In genomic region chr14:89117017-89117416, GRCh38 we compare ENCODE assay signal across 1 cellular context.
TF ChIP-seq lines count a peak whose summit lies in the region.

No MANE protein-coding gene starts in this region.

TF ChIP-seq in GM23338, 12 proteins besides CTCF, POLR2A, EP300 and RAD21:
- TF ChIP-seq, protein P1, sequence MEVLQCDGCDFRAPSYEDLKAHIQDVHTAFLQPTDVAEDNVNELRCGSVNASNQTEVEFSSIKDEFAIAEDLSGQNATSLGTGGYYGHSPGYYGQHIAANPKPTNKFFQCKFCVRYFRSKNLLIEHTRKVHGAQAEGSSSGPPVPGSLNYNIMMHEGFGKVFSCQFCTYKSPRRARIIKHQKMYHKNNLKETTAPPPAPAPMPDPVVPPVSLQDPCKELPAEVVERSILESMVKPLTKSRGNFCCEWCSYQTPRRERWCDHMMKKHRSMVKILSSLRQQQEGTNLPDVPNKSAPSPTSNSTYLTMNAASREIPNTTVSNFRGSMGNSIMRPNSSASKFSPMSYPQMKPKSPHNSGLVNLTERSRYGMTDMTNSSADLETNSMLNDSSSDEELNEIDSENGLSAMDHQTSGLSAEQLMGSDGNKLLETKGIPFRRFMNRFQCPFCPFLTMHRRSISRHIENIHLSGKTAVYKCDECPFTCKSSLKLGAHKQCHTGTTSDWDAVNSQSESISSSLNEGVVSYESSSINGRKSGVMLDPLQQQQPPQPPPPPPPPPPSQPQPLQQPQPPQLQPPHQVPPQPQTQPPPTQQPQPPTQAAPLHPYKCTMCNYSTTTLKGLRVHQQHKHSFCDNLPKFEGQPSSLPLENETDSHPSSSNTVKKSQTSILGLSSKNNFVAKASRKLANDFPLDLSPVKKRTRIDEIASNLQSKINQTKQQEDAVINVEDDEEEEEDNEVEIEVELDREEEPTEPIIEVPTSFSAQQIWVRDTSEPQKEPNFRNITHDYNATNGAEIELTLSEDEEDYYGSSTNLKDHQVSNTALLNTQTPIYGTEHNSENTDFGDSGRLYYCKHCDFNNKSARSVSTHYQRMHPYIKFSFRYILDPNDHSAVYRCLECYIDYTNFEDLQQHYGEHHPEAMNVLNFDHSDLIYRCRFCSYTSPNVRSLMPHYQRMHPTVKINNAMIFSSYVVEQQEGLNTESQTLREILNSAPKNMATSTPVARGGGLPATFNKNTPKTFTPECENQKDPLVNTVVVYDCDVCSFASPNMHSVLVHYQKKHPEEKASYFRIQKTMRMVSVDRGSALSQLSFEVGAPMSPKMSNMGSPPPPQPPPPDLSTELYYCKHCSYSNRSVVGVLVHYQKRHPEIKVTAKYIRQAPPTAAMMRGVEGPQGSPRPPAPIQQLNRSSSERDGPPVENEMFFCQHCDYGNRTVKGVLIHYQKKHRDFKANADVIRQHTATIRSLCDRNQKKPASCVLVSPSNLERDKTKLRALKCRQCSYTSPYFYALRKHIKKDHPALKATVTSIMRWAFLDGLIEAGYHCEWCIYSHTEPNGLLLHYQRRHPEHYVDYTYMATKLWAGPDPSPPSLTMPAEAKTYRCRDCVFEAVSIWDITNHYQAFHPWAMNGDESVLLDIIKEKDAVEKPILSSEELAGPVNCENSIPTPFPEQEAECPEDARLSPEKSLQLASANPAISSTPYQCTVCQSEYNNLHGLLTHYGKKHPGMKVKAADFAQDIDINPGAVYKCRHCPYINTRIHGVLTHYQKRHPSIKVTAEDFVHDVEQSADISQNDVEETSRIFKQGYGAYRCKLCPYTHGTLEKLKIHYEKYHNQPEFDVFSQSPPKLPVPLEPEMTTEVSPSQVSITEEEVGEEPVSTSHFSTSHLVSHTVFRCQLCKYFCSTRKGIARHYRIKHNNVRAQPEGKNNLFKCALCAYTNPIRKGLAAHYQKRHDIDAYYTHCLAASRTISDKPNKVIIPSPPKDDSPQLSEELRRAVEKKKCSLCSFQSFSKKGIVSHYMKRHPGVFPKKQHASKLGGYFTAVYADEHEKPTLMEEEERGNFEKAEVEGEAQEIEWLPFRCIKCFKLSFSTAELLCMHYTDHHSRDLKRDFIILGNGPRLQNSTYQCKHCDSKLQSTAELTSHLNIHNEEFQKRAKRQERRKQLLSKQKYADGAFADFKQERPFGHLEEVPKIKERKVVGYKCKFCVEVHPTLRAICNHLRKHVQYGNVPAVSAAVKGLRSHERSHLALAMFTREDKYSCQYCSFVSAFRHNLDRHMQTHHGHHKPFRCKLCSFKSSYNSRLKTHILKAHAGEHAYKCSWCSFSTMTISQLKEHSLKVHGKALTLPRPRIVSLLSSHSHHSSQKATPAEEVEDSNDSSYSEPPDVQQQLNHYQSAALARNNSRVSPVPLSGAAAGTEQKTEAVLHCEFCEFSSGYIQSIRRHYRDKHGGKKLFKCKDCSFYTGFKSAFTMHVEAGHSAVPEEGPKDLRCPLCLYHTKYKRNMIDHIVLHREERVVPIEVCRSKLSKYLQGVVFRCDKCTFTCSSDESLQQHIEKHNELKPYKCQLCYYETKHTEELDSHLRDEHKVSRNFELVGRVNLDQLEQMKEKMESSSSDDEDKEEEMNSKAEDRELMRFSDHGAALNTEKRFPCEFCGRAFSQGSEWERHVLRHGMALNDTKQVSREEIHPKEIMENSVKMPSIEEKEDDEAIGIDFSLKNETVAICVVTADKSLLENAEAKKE (CRISPR knock-in tag; IDR thresholded peaks at IDR 0.05) = no peak
- TF ChIP-seq STAT1 (IDR thresholded peaks at IDR 0.05; ENCODE audit: unreplicated experiment) (no peak), JUNB (IDR thresholded peaks at IDR 0.05; ENCODE audit: unreplicated experiment) (no peak), NANOG (IDR thresholded peaks at IDR 0.05; ENCODE audit: borderline replicate concordance) (no peak), POLR2AphosphoS5 (IDR thresholded peaks at IDR 0.05; ENCODE audit: low read depth) (no peak), EZH2 (IDR thresholded peaks at IDR 0.05; ENCODE audit: low read depth, unreplicated experiment) (no peak), EZH2phosphoT487 (IDR thresholded peaks at IDR 0.05; ENCODE audit: unreplicated experiment) (no peak), CREB1 (CRISPR knock-in tag; IDR thresholded peaks at IDR 0.05; ENCODE audit: low read depth) (no peak), ZNF114 (CRISPR knock-in tag; IDR thresholded peaks at IDR 0.05) (no peak), ZNF331 (CRISPR knock-in tag; IDR thresholded peaks at IDR 0.05; ENCODE audit: low read depth) (no peak)
- TF ChIP-seq, protein P2, sequence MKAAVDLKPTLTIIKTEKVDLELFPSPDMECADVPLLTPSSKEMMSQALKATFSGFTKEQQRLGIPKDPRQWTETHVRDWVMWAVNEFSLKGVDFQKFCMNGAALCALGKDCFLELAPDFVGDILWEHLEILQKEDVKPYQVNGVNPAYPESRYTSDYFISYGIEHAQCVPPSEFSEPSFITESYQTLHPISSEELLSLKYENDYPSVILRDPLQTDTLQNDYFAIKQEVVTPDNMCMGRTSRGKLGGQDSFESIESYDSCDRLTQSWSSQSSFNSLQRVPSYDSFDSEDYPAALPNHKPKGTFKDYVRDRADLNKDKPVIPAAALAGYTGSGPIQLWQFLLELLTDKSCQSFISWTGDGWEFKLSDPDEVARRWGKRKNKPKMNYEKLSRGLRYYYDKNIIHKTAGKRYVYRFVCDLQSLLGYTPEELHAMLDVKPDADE (IDR thresholded peaks at IDR 0.05) = no peak
- TF ChIP-seq, protein P3, sequence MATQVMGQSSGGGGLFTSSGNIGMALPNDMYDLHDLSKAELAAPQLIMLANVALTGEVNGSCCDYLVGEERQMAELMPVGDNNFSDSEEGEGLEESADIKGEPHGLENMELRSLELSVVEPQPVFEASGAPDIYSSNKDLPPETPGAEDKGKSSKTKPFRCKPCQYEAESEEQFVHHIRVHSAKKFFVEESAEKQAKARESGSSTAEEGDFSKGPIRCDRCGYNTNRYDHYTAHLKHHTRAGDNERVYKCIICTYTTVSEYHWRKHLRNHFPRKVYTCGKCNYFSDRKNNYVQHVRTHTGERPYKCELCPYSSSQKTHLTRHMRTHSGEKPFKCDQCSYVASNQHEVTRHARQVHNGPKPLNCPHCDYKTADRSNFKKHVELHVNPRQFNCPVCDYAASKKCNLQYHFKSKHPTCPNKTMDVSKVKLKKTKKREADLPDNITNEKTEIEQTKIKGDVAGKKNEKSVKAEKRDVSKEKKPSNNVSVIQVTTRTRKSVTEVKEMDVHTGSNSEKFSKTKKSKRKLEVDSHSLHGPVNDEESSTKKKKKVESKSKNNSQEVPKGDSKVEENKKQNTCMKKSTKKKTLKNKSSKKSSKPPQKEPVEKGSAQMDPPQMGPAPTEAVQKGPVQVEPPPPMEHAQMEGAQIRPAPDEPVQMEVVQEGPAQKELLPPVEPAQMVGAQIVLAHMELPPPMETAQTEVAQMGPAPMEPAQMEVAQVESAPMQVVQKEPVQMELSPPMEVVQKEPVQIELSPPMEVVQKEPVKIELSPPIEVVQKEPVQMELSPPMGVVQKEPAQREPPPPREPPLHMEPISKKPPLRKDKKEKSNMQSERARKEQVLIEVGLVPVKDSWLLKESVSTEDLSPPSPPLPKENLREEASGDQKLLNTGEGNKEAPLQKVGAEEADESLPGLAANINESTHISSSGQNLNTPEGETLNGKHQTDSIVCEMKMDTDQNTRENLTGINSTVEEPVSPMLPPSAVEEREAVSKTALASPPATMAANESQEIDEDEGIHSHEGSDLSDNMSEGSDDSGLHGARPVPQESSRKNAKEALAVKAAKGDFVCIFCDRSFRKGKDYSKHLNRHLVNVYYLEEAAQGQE (IDR thresholded peaks at IDR 0.05; ENCODE audit: unreplicated experiment) = no peak
